In genomic region chr19:35748106-35749020, GRCh38 we compare ENCODE assay signal across 7 cellular contexts. TPM values are rescaled to one million over a fixed set of nuclear protein-coding genes. Genes with fewer than 3 reads are reported as not detected.
DNase-seq lines count a peak whose midpoint lies in the region; ATAC-seq, FAIRE-seq and TF ChIP-seq lines count a peak whose summit lies in the region.

A gene with protein sequence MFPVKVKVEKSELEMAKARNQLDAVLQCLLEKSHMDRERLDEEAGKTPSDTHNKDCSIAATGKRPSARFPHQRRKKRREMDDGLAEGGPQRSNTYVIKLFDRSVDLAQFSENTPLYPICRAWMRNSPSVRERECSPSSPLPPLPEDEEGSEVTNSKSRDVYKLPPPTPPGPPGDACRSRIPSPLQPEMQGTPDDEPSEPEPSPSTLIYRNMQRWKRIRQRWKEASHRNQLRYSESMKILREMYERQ (plus strand): TSS chr19:35748576. CDS start chr19:35748725, 149 bp downstream.

- no peaks in the 10 kb centered on the region for H3K9me3 ChIP-seq in hepatocyte (ENCODE audit: low read depth)

- FAIRE-seq in GM18507 (lab: Jason Lieb, UNC) = peak; percentile 99

- H4K20me1 ChIP-seq in hepatocyte (ENCODE audit: insufficient read depth, poor library complexity, severe bottlenecking) = no peaks in the 10 kb centered on the region

- H3K36me3 ChIP-seq in hepatocyte (replicated peaks; ENCODE audit: insufficient read depth, low read depth) = no peaks in the 10 kb centered on the region

- 2% methylated on average over 45 of the region's 45 CpGs for WGBS in hepatocyte (ENCODE audit: low lambda C conversion rate, missing lambda C conversion rate)

- peak within 1 kb of the TSS; percentile 36 for H3K27ac ChIP-seq in hepatocyte

- peak; percentile 83 for DNase-seq in GM18507 (ENCODE audit: extremely low spot score, insufficient read length, low read depth)
- peak; percentile 96 for DNase-seq in NCI-H2029 treated with DMSO at 0.1 percent for 48 hours (lab: John Stamatoyannopoulos, UW)
- peak; percentile 95 for DNase-seq in T-helper 9 cell
- peak; percentile 100 for DNase-seq in astrocyte of the hippocampus (ENCODE audit: low read depth, low spot score)
- peak; percentile 99 for DNase-seq in hepatocyte (ENCODE audit: low spot score)
- DNase-seq in renal cortical epithelial cell (ENCODE audit: low read depth) = peak; percentile 99

- H3K4me1 ChIP-seq in hepatocyte (ENCODE audit: insufficient read depth) = peaks cover 11% of the 10 kb centered on the region

- peak within 1 kb of the TSS; percentile 48 for H3K4me3 ChIP-seq in hepatocyte

- peak; percentile 62 for ATAC-seq in HG02981 (IDR thresholded peaks at IDR 0.05; ENCODE audit: unreplicated experiment)

- H3K9me2 ChIP-seq in hepatocyte (replicated peaks; ENCODE audit: insufficient read depth) = no peaks in the 10 kb centered on the region

- TF ChIP-seq CTCF in hepatocyte (IDR thresholded peaks at IDR 0.05; ENCODE audit: poor library complexity) = no peak

- peak within 1 kb of the TSS; percentile 37 for H2AFZ ChIP-seq in hepatocyte

- H3K27me3 ChIP-seq in hepatocyte = no peaks in the 10 kb centered on the region

- H3K4me2 ChIP-seq in hepatocyte = peak within 1 kb of the TSS; percentile 93

- peaks cover 41% of the 10 kb centered on the region for H3K79me2 ChIP-seq in hepatocyte

RNA-seq across cellular contexts. Expression of the gene that starts here (rescaled TPM):
- total RNA-seq in hepatocyte (7.9 and 12.0 TPM in 2 replicates), renal cortical epithelial cell (2.6 and 6.4 TPM in 2 replicates)
- 13.6 and 17.6 TPM in 2 replicates for polyA plus RNA-seq in hepatocyte

Comparison
In these comparisons a context has a peak if more than half of its experiments do, and no peak if none do; other contexts are left out.
1. Peak in every context shown above with its lines: DNase-seq, ATAC-seq, H3K4me3 ChIP-seq and H3K27ac ChIP-seq.